In the genomic region with DNA sequence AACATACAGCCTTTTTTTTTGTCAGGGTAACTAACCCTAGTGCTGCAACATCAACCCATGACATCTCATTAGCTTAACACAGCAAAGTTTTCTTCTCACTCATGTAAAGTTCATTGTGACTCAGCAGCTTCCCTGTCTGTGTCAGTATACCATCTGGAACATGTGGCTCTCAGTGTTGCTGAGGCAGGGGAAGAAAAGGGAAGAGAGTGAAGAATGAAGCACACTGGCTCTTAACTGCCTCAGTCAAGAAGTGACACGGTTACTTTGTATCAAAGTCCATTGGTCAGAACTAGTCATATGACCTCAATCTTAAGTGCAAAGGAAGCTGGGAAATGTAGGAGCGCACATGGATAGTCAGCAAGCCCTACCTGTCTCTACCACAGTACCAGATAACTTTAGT, we compare ENCODE assay signal across 8 cellular contexts.
A peak's percentile ranks its signal among the peaks of the same experiment; 100 is the strongest.
DNase-seq lines count a peak whose midpoint lies in the region; ATAC-seq and TF ChIP-seq lines count a peak whose summit lies in the region.

No MANE protein-coding gene starts in this region.

- peak; percentile 69 for ATAC-seq in IMR-90 (ENCODE audit: low read depth)
- no peak for ATAC-seq in HG03280 (IDR thresholded peaks at IDR 0.05; ENCODE audit: unreplicated experiment)
- no peak for ATAC-seq in omental fat pad (ENCODE audit: low FRiP score)

- H3K4me1 ChIP-seq in IMR-90 (ENCODE audit: control insufficient read depth, insufficient read depth, low read length) = peaks cover 21% of the 10 kb centered on the region

- no peak overlapping the region for H3K4me2 ChIP-seq in IMR-90 (ENCODE audit: low read depth, low read length)

- H3K4me3 ChIP-seq in IMR-90 (ENCODE audit: insufficient read depth, low read depth, low read length) = no peak overlapping the region
- no peak overlapping the region for H3K4me3 ChIP-seq in brain microvascular endothelial cell (ENCODE audit: low read depth, low read length)

- no peak overlapping the region for H2AK9ac ChIP-seq in IMR-90 (replicated peaks; ENCODE audit: low read depth, low read length, poor library complexity)

- TF ChIP-seq CTCF in GM20000 (IDR thresholded peaks at IDR 0.05; ENCODE audit: extremely low read depth, missing control alignments) = no peak
- TF ChIP-seq CTCF in IMR-90 (conservative IDR thresholded peaks at IDR 0.05; ENCODE audit: low read depth, low read length) = no peak
- no peak for TF ChIP-seq CTCF in brain microvascular endothelial cell (IDR thresholded peaks at IDR 0.05; ENCODE audit: low read depth, low read length, missing control alignments)
- no peak for TF ChIP-seq CTCF in omental fat pad (IDR thresholded peaks at IDR 0.05)

- peak overlapping the region; percentile 92 for H3K18ac ChIP-seq in IMR-90 (ENCODE audit: low read depth, low read length)

- DNase-seq in CMK (ENCODE audit: low read depth) = peak; percentile 32
- peak; percentile 10 for DNase-seq in GM20000 (ENCODE audit: low spot score)
- peak; percentile 95 for DNase-seq in IMR-90
- peak; percentile 27 for DNase-seq in brain microvascular endothelial cell
- peak; percentile 14 for DNase-seq in mucosa of gallbladder (ENCODE audit: low spot score)
- no peak for DNase-seq in stimulated activated CD4-positive, alpha-beta T cell treated with anti-CD3 and anti-CD28 coated beads, Interleukin-4, amount 100 ng/mL, for 4 hours
- DNase-seq in omental fat pad (ENCODE audit: low spot score) = no peak

- TF ChIP-seq POLR2A in IMR-90 (IDR thresholded peaks at IDR 0.05; ENCODE audit: low read depth, low read length) = no peak

- peak overlapping the region; percentile 50 for H4K91ac ChIP-seq in IMR-90 (ENCODE audit: insufficient read depth, low read depth, low read length)

- H3K9me3 ChIP-seq in IMR-90 (ENCODE audit: control insufficient read depth, insufficient read depth, low read length) = no peaks in the 10 kb centered on the region

- H3K36me3 ChIP-seq in IMR-90 (ENCODE audit: control insufficient read depth, insufficient read depth, low read length) = no peaks in the 10 kb centered on the region
- no peaks in the 10 kb centered on the region for H3K36me3 ChIP-seq in brain microvascular endothelial cell (replicated peaks)

- H2AK5ac ChIP-seq in IMR-90 (ENCODE audit: low read depth, low read length) = peak overlapping the region; percentile 82; the same call in 1 of the 2 replicates

- no peaks in the 10 kb centered on the region for H4K20me1 ChIP-seq in IMR-90 (ENCODE audit: insufficient read depth, low read length)

- dilution Hi-C loops in IMR-90 (cut with HindIII; ENCODE audit: low sequenced_read_pairs, unreplicated experiment) = no loop called here

- POLR2A ChIA-PET in IMR-90 (lab: Charles Lee; ENCODE audit: unreplicated experiment) = no interaction called here

- intact Hi-C loops in IMR-90 (cut with micrococcal nuclease) = loop anchor here (5.0 to 10.0 kb wide), 2 partner anchors 191 to 292 kb away; no protein-coding TSS in a partner anchor

- no peaks in the 10 kb centered on the region for H3K27me3 ChIP-seq in IMR-90 (ENCODE audit: control insufficient read depth, insufficient read depth, low read length)
- no peaks in the 10 kb centered on the region for H3K27me3 ChIP-seq in brain microvascular endothelial cell (replicated peaks)

- peak overlapping the region; percentile 94 for H2BK20ac ChIP-seq in IMR-90 (ENCODE audit: low read depth, low read length)

- CTCF ChIA-PET in IMR-90 (lab: Yijun Ruan, JAX) = interaction anchor here (0.6 kb wide), 1 partner anchor 112 kb away, joined by 3 read pairs; no protein-coding TSS in a partner anchor

- H3K9me1 ChIP-seq in IMR-90 (ENCODE audit: insufficient read depth, low read length) = peaks cover 19% of the 10 kb centered on the region

- H3K79me1 ChIP-seq in IMR-90 (ENCODE audit: low read depth in 1 of 2, low read length in 2 of 2) = no peaks in the 10 kb centered on the region; a peak in 1 of 4 replicates

- in situ Hi-C loops in IMR-90 (cut with MboI; ENCODE audit: low sequenced_read_pairs) (no loop called here), brain microvascular endothelial cell (cut with HindIII; ENCODE audit: low pct_ligation_motif_present, low sequenced_read_pairs) (no loop called here)

- no peak overlapping the region for H3K9ac ChIP-seq in IMR-90 (ENCODE audit: low read depth, low read length)

- peak overlapping the region; percentile 82 for H3K14ac ChIP-seq in IMR-90 (replicated peaks; ENCODE audit: low read depth, low read length)

- H2BK120ac ChIP-seq in IMR-90 (ENCODE audit: low read depth, low read length) = peak overlapping the region; percentile 84

- peak overlapping the region in 1 of 2 experiments; percentile 85; a peak in 3 of 4 replicates for H4K8ac ChIP-seq in IMR-90 (ENCODE audit: low read depth in 2 of 2, low read length in 2 of 2)

- H2AFZ ChIP-seq in IMR-90 (replicated peaks; ENCODE audit: low read length, poor library complexity) = peak overlapping the region; percentile 52

- BruUV-seq in IMR-90 (replicated peaks; lab: Mats Ljungman, UMichigan) = no TSS peak

- peak overlapping the region; percentile 58; the same call in 1 of the 2 replicates for H3K27ac ChIP-seq in IMR-90 (ENCODE audit: insufficient read depth, low read length)
- no peak overlapping the region for H3K27ac ChIP-seq in brain microvascular endothelial cell

- H2BK15ac ChIP-seq in IMR-90 (ENCODE audit: low read depth, low read length) = peak overlapping the region; percentile 41; the same call in 2 of the 3 replicates

- no CpG with 5 or more reads among the region's 2 CpGs for WGBS in IMR-90 (ENCODE audit: extremely low coverage in 2 of 2, insufficient read length in 1 of 2), 2 experiments

- H3K56ac ChIP-seq in IMR-90 (ENCODE audit: extremely low read depth, insufficient read depth, low read length) = no peak overlapping the region; the same call in 1 of the 2 replicates

- H3K23ac ChIP-seq in IMR-90 (ENCODE audit: low read depth, low read length) = peak overlapping the region; percentile 69; the same call in 1 of the 2 replicates

- peak overlapping the region; percentile 84 for H2BK5ac ChIP-seq in IMR-90 (ENCODE audit: low read depth, low read length, poor library complexity, severe bottlenecking)

- peak overlapping the region; percentile 89 for H4K5ac ChIP-seq in IMR-90 (ENCODE audit: low read depth, low read length)

- TF ChIP-seq RAD21 in IMR-90 (IDR thresholded peaks at IDR 0.05; ENCODE audit: low read length) = no peak

- H3K4ac ChIP-seq in IMR-90 (ENCODE audit: low read depth, low read length) = peak overlapping the region; percentile 89

TF ChIP-seq in IMR-90, 13 proteins besides CTCF, POLR2A, EP300 and RAD21:
- TF ChIP-seq FOS (IDR thresholded peaks at IDR 0.05; ENCODE audit: low read depth, low read length) (peak; percentile 54), RFX5 (IDR thresholded peaks at IDR 0.05; ENCODE audit: low read depth, low read length) (0 out of 2 replicates have a peak, but pooled peaks have one; percentile 13), RCOR1 (IDR thresholded peaks at IDR 0.05; ENCODE audit: insufficient replicate concordance, low read length) (no peak), MAFK (IDR thresholded peaks at IDR 0.05; ENCODE audit: low read depth, low read length) (peak; percentile 73), MAZ (IDR thresholded peaks at IDR 0.05; ENCODE audit: borderline replicate concordance, low read depth, low read length) (no peak), NFE2L2 (IDR thresholded peaks at IDR 0.05; ENCODE audit: low read depth, low read length) (peak; percentile 95), BHLHE40 (IDR thresholded peaks at IDR 0.05; ENCODE audit: low read depth, low read length) (no peak), MXI1 (IDR thresholded peaks at IDR 0.05; ENCODE audit: borderline replicate concordance, low read depth, low read length) (peak; percentile 77; the same call in 1 of the 2 replicates), CEBPB (IDR thresholded peaks at IDR 0.05; ENCODE audit: low read depth, low read length) (peak; percentile 47), CHD1 (IDR thresholded peaks at IDR 0.05; ENCODE audit: low read depth, low read length) (no peak)
- TF ChIP-seq, protein P1, sequence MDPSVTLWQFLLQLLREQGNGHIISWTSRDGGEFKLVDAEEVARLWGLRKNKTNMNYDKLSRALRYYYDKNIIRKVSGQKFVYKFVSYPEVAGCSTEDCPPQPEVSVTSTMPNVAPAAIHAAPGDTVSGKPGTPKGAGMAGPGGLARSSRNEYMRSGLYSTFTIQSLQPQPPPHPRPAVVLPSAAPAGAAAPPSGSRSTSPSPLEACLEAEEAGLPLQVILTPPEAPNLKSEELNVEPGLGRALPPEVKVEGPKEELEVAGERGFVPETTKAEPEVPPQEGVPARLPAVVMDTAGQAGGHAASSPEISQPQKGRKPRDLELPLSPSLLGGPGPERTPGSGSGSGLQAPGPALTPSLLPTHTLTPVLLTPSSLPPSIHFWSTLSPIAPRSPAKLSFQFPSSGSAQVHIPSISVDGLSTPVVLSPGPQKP (IDR thresholded peaks at IDR 0.05; ENCODE audit: borderline replicate concordance, low read depth, low read length) = no peak
- TF ChIP-seq, protein P2, sequence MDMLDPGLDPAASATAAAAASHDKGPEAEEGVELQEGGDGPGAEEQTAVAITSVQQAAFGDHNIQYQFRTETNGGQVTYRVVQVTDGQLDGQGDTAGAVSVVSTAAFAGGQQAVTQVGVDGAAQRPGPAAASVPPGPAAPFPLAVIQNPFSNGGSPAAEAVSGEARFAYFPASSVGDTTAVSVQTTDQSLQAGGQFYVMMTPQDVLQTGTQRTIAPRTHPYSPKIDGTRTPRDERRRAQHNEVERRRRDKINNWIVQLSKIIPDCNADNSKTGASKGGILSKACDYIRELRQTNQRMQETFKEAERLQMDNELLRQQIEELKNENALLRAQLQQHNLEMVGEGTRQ (IDR thresholded peaks at IDR 0.05; ENCODE audit: low read depth, low read length) = peak; percentile 52

Comparison
In these comparisons a context has a peak if more than half of its experiments do, and no peak if none do; other contexts are left out.
1. DNase-seq: peak in CMK (single experiment), GM20000 (single experiment), IMR-90 (single experiment), brain microvascular endothelial cell (single experiment) and mucosa of gallbladder (single experiment); none in stimulated activated CD4-positive, alpha-beta T cell treated with anti-CD3 and anti-CD28 coated beads, Interleukin-4, amount 100 ng/mL, for 4 hours (0 of 2) and omental fat pad (single experiment).